In genomic region chr2:16546128-16546754, GRCh38 we compare ENCODE assay signal across 9 cellular contexts.
DNase-seq lines count a peak whose midpoint lies in the region; FAIRE-seq and TF ChIP-seq lines count a peak whose summit lies in the region.
"Had no signal": no experiment of that assay in that cellular context is flagged by ENCODE, and none has a peak within 500 bp of the region (broad histone marks: within the 10 kb centered on the region; RNA-seq: fewer than 3 reads in every experiment).

No MANE protein-coding gene starts in this region.

- intact Hi-C loops in CD14-positive monocyte (cut with micrococcal nuclease), result no loop called here

- in situ Hi-C loops in Caki2 (cut with HindIII; ENCODE audit: low pct_unique_long_range_greater_than_20kb, low sequenced_read_pairs), result no loop called here

- H3K4me3 ChIP-seq in Jurkat, Clone E6-1 (ENCODE audit: low read length), result no peak overlapping the region
- H3K4me3 ChIP-seq in astrocyte (ENCODE audit: insufficient read depth, low read depth, low read length) (no peak overlapping the region), kidney epithelial cell (ENCODE audit: low read depth, low read length) (no peak overlapping the region), osteoblast (ENCODE audit: insufficient read depth, low read length) (no peak overlapping the region)

- H3K27me3 ChIP-seq in astrocyte (ENCODE audit: insufficient read depth, low read length) (no peaks in the 10 kb centered on the region), kidney epithelial cell (ENCODE audit: control insufficient read depth, insufficient read depth, low read length) (no peaks in the 10 kb centered on the region), osteoblast (ENCODE audit: insufficient read depth, low read length) (no peaks in the 10 kb centered on the region)

- no peak overlapping the region for H3K27ac Mint-ChIP-seq in astrocyte (ENCODE audit: unreplicated experiment)
- no peak overlapping the region for H3K27ac Mint-ChIP-seq in CD14-positive monocyte

- TF ChIP-seq CTCF in astrocyte (IDR thresholded peaks at IDR 0.05; ENCODE audit: insufficient read depth, low read depth, low read length), result no peak
- TF ChIP-seq CTCF in kidney epithelial cell (IDR thresholded peaks at IDR 0.05; ENCODE audit: insufficient read depth, low read length, poor library complexity, severe bottlenecking), result no peak
- no peak for TF ChIP-seq CTCF in CD14-positive monocyte (IDR thresholded peaks at IDR 0.05)
- TF ChIP-seq CTCF in osteoblast (IDR thresholded peaks at IDR 0.05; ENCODE audit: extremely low read depth, low read depth, low read length), result no peak

- H3K4me2 ChIP-seq in astrocyte (ENCODE audit: low read length) (no peak overlapping the region), osteoblast (ENCODE audit: insufficient read depth, low read length) (no peak overlapping the region)

- H3K27ac ChIP-seq in astrocyte (ENCODE audit: low read depth, low read length) (no peak overlapping the region), osteoblast (ENCODE audit: low read depth, low read length) (no peak overlapping the region)

- H4K20me1 ChIP-seq in astrocyte (ENCODE audit: insufficient read depth, low read length) (no peaks in the 10 kb centered on the region), osteoblast (ENCODE audit: insufficient read depth, low read length) (no peaks in the 10 kb centered on the region)

- H3K36me3 Mint-ChIP-seq in astrocyte (ENCODE audit: low read depth, unreplicated experiment) (no peaks in the 10 kb centered on the region), CD14-positive monocyte (peaks cover 22 to 23% of the 10 kb centered on the region in 2 donors)

- no peak for FAIRE-seq in astrocyte (lab: Jason Lieb, UNC)

- no peaks in the 10 kb centered on the region for H3K79me2 ChIP-seq in astrocyte (ENCODE audit: insufficient read depth, low read length)
- no peaks in the 10 kb centered on the region for H3K79me2 ChIP-seq in osteoblast (ENCODE audit: insufficient read depth, low read length)

- H3K36me3 ChIP-seq in astrocyte (ENCODE audit: insufficient read depth, low read length) (no peaks in the 10 kb centered on the region), kidney epithelial cell (ENCODE audit: control insufficient read depth, insufficient read depth, low read length) (no peaks in the 10 kb centered on the region), osteoblast (ENCODE audit: insufficient read depth, low read length) (no peaks in the 10 kb centered on the region)

- H2AFZ ChIP-seq in astrocyte (ENCODE audit: low read depth, low read length) (no peak overlapping the region), osteoblast (ENCODE audit: low read length) (no peak overlapping the region)

- no peak overlapping the region for H3K9ac ChIP-seq in astrocyte (ENCODE audit: low read length)

- H3K4me3 Mint-ChIP-seq in astrocyte (ENCODE audit: unreplicated experiment) (no peak overlapping the region), CD14-positive monocyte (no peak overlapping the region)

- no peaks in the 10 kb centered on the region for H3K4me1 ChIP-seq in astrocyte (ENCODE audit: insufficient read depth, low read length)
- H3K4me1 ChIP-seq in osteoblast (ENCODE audit: insufficient read depth, low read length), result no peaks in the 10 kb centered on the region

- DNase-seq in Caki2 (ENCODE audit: low read depth), result peak; percentile 50
- DNase-seq in Jurkat, Clone E6-1 (ENCODE audit: low read depth, low spot score), result peak; percentile 77
- DNase-seq in astrocyte (ENCODE audit: low read depth), result peak; percentile 18
- DNase-seq in kidney epithelial cell (ENCODE audit: low read depth), result peak; percentile 23
- no peak for DNase-seq in CD14-positive monocyte (ENCODE audit: low spot score)
- no peak for DNase-seq in osteoblast (ENCODE audit: insufficient read length, low spot score, missing footprints)
- DNase-seq in NCI-H2107 (lab: John Stamatoyannopoulos, UW), result no peak
- no peak for DNase-seq in NCI-H2196 treated with DMSO at 0.1 percent for 48 hours (lab: John Stamatoyannopoulos, UW; ENCODE audit: unreplicated experiment)
- DNase-seq: activated effector memory CD4-positive, alpha-beta T cell treated with anti-CD3 and anti-CD28 coated beads, Interleukin-2, amount 50 U/mL, for 16 hours had no signal

- no peaks in the 10 kb centered on the region for H3K9me3 Mint-ChIP-seq in astrocyte (ENCODE audit: unreplicated experiment)
- H3K9me3 Mint-ChIP-seq in CD14-positive monocyte, result no peaks in the 10 kb centered on the region

- H3K9me3 ChIP-seq in astrocyte (ENCODE audit: insufficient read depth, low read depth, low read length) (no peaks in the 10 kb centered on the region), osteoblast (ENCODE audit: low read depth, low read length) (no peaks in the 10 kb centered on the region)

- no peaks in the 10 kb centered on the region for H3K4me1 Mint-ChIP-seq in astrocyte (ENCODE audit: low read depth, unreplicated experiment)
- no peaks in the 10 kb centered on the region for H3K4me1 Mint-ChIP-seq in CD14-positive monocyte

- H3K27me3 Mint-ChIP-seq in astrocyte (ENCODE audit: low read depth, unreplicated experiment), result peaks cover 4% of the 10 kb centered on the region
- H3K27me3 Mint-ChIP-seq in CD14-positive monocyte (ENCODE audit: low read depth in 3 of 3), result peaks cover 0 to 10% (median 8%) of the 10 kb centered on the region in 3 donors

Comparison
In these comparisons a context has a peak if more than half of its experiments do, and no peak if none do; other contexts are left out.
1. DNase-seq: peak in Caki2 (single experiment), Jurkat, Clone E6-1 (single experiment), astrocyte (single experiment) and kidney epithelial cell (single experiment); none in CD14-positive monocyte (single experiment), osteoblast (single experiment), NCI-H2107 (single experiment) and NCI-H2196 treated with DMSO at 0.1 percent for 48 hours (single experiment).